In genomic region chr2:205245001-205245400, GRCh38 we compare ENCODE assay signal across 18 cellular contexts.
DNase-seq lines count a peak whose midpoint lies in the region; ATAC-seq and TF ChIP-seq lines count a peak whose summit lies in the region.
"Had no signal": no experiment of that assay in that cellular context is flagged by ENCODE, and none has a peak within 500 bp of the region (broad histone marks: within the 10 kb centered on the region; RNA-seq: fewer than 3 reads in every experiment).

No MANE protein-coding gene starts in this region.

- no peak overlapping the region for H3K9ac ChIP-seq in rectal smooth muscle tissue (ENCODE audit: low read length)

- ATAC-seq in left ventricle myocardium superior (peak; percentile 66), GM18867 (IDR thresholded peaks at IDR 0.05; ENCODE audit: unreplicated experiment) (no peak)
- ATAC-seq: Panc1 had no signal

- peak overlapping the region; percentile 43 for H3K27ac ChIP-seq in rectal smooth muscle tissue (ENCODE audit: low read depth, low read length)

- DNase-seq in GM03348 (ENCODE audit: low spot score): peak; percentile 21
- DNase-seq in cardiac fibroblast (ENCODE audit: low read depth in 2 of 2): peak; percentile 11 to 46
- no peak for DNase-seq in left ventricle myocardium superior
- no peak for DNase-seq in NOMO-1 treated with DMSO at 0.1 percent for 48 hours (lab: John Stamatoyannopoulos, UW; ENCODE audit: unreplicated experiment)
- DNase-seq in SW480 (ENCODE audit: low spot score): no peak
- no peak for DNase-seq in NK-92 treated with Interleukin-12 subunit alpha and Interleukin-12 subunit beta, amount 100 ng/mL, for 24 hours (lab: John Stamatoyannopoulos, UW)
- DNase-seq: COR-L47, DMS153, H9, Karpas-422, NCI-H1092, NCI-H2081 treated with DMSO at 0.1 percent for 48 hours, NCI-H510A, NCI-H82 had no signal

- H3K4me3 ChIP-seq in cardiac fibroblast (replicated peaks in 1 of 2; ENCODE audit: low read depth in 2 of 2, low read length in 2 of 2) (no peak overlapping the region), rectal smooth muscle tissue (ENCODE audit: low read length) (no peak overlapping the region)
- H3K4me3 ChIP-seq: MG63 had no signal

- peaks cover 4% of the 10 kb centered on the region for H3K4me1 ChIP-seq in rectal smooth muscle tissue (ENCODE audit: control insufficient read depth, insufficient read depth, low read length)

- no peaks in the 10 kb centered on the region for H3K36me3 ChIP-seq in rectal smooth muscle tissue (ENCODE audit: control insufficient read depth, insufficient read depth, low read length)
- H3K36me3 ChIP-seq: MG63 had no signal

- H3K27me3 ChIP-seq in rectal smooth muscle tissue (ENCODE audit: control insufficient read depth, insufficient read depth, low read length): no peaks in the 10 kb centered on the region
- H3K27me3 ChIP-seq: MG63 had no signal

- no peak for TF ChIP-seq CTCF in cardiac fibroblast (IDR thresholded peaks at IDR 0.05; ENCODE audit: low read depth, low read length)

- intact Hi-C loops in left ventricle myocardium superior (cut with micrococcal nuclease): no loop called here

Comparison
In these comparisons a context has a peak if more than half of its experiments do, and no peak if none do; other contexts are left out.
1. DNase-seq: peak in GM03348 (single experiment) and cardiac fibroblast (2 of 2); none in left ventricle myocardium superior (single experiment), NOMO-1 treated with DMSO at 0.1 percent for 48 hours (single experiment), SW480 (single experiment) and NK-92 treated with Interleukin-12 subunit alpha and Interleukin-12 subunit beta, amount 100 ng/mL, for 24 hours (single experiment).